Comparison of ENCODE assay signal across 10 cellular contexts in the genomic region with DNA sequence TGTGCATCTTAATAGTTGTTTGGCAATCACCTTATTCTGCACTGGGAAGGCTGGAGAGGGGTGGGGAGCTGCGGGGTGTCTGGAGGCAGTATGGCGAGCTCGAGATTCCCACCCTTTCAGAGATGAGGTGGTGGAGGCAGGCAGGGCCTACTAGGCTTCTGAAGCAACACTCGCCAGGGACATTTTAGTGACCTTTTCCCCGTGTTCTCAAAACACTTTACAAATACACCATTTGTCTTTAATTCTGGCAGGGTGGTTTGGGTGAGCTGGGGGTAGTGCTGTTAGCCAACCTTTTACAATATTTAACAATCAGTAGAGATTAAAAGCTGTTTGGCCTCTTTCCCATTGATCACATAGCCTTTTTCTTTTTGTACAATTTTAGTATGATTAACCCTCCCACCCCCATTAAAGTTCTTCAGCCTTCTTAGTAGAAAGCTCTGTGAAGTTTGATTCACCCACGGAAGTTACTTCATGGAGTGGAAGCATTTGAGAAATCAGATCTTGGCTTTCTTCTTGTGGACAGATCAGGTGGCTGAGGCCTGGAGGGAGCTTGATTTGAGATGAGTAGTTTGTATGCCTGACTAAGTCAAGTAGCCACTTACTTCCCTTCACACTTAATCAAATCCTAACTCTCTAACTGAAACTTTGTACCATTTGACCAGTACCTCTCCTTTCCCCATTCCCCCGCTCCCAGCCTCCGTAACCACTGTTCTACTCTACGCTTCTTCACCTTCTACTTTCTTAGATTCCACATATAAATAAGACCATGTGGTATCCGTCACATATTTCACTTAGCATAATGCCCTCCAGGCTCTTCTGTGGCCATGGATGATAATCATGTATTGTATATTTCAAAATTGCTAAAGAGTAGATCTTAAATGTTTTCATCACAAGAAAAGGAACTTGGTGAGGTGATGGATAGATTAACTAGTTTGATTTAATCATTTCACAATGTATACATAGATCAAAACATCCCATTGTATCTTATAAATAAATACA. TPM values are rescaled to one million over a fixed set of nuclear protein-coding genes. Genes with fewer than 3 reads are reported as not detected.
A peak's percentile ranks its signal among the peaks of the same experiment; 100 is the strongest.
DNase-seq lines count a peak whose midpoint lies in the region; ATAC-seq, FAIRE-seq and TF ChIP-seq lines count a peak whose summit lies in the region.
"Had no signal": no experiment of that assay in that cellular context is flagged by ENCODE, and none has a peak within 500 bp of the region (broad histone marks: within the 10 kb centered on the region; RNA-seq: fewer than 3 reads in every experiment).

No MANE protein-coding gene starts in this region.

- TF ChIP-seq POLR2A in H1 (IDR thresholded peaks at IDR 0.05; ENCODE audit: control extremely low read depth in 1 of 2, low read depth in 2 of 2, low read length in 2 of 2) = no peak

- H3K23ac ChIP-seq in H1 (ENCODE audit: insufficient read length) = no peak overlapping the region

- 89% methylated on average over 10 of the region's 10 CpGs; no CpG with 5 or more reads in 1 of the 2 experiments for WGBS in H1 (ENCODE audit: extremely low coverage in 1 of 2, insufficient coverage in 1 of 2, insufficient read length in 1 of 2, insufficient replicate concordance in 2 of 2, low coverage in 1 of 2, low lambda C conversion rate in 2 of 2, missing lambda C conversion rate in 1 of 2), 2 experiments

- no peaks in the 10 kb centered on the region for H3K27me3 Mint-ChIP-seq in progenitor cell of endocrine pancreas

- H3K4me2 ChIP-seq in OCI-LY3 (ENCODE audit: low read length) (peak overlapping the region; percentile 52), H1 (ENCODE audit: insufficient read depth in 1 of 2, low read depth in 2 of 2, low read length in 2 of 2) (no peak overlapping the region)

- H3K9me3 ChIP-seq in OCI-LY3 (ENCODE audit: insufficient read depth, low read length) (no peaks in the 10 kb centered on the region), H1 (ENCODE audit: insufficient read depth in 2 of 2, low read depth in 1 of 2, low read length in 1 of 2) (no peaks in the 10 kb centered on the region)
- H3K9me3 ChIP-seq: uterus had no signal

- no peak overlapping the region for H2BK120ac ChIP-seq in H1 (replicated peaks; ENCODE audit: low read depth, low read length)

- peaks cover 33% of the 10 kb centered on the region for H3K4me1 Mint-ChIP-seq in progenitor cell of endocrine pancreas (ENCODE audit: low read depth)

- no peaks in the 10 kb centered on the region for H3K23me2 ChIP-seq in H1 (ENCODE audit: low read depth, low read length)

- DNase-seq in H1 (ENCODE audit: low read depth in 1 of 2, low spot score in 2 of 2) (no peak), progenitor cell of endocrine pancreas (ENCODE audit: low spot score, unreplicated experiment) (no peak), SHP77 treated with DMSO at 0.1 percent for 48 hours (lab: John Stamatoyannopoulos, UW) (no peak), HuH-7 (ENCODE audit: low spot score) (no peak), KG1 (lab: John Stamatoyannopoulos, UW) (no peak)
- DNase-seq: dorsolateral prefrontal cortex, NCI-H446, uterus had no signal

- TF ChIP-seq EP300 in H1 (IDR thresholded peaks at IDR 0.05; ENCODE audit: borderline replicate concordance in 1 of 2, low read depth in 2 of 2, low read length in 2 of 2) = no peak

- no peak overlapping the region for H3K18ac ChIP-seq in H1 (ENCODE audit: extremely low read depth, low read length)

- peaks cover 6% of the 10 kb centered on the region for H3K9me3 Mint-ChIP-seq in progenitor cell of endocrine pancreas (ENCODE audit: low read depth)

- no peak overlapping the region for H4K5ac ChIP-seq in H1 (ENCODE audit: insufficient read length, low read depth, low read length)

- H4K8ac ChIP-seq in H1 (ENCODE audit: extremely low read depth, insufficient read depth, low read length) = no peak overlapping the region

- H3K4me1 ChIP-seq in OCI-LY3 (ENCODE audit: low read length) = peaks cover 64% of the 10 kb centered on the region
- peaks cover 0 to 10% (median 9%) of the 10 kb centered on the region in 4 experiments; a peak in 5 of 7 replicates for H3K4me1 ChIP-seq in H1 (replicated peaks in 1 of 4; ENCODE audit: control insufficient read depth in 3 of 4, insufficient read depth in 4 of 4, low read length in 3 of 4)
- H3K4me1 ChIP-seq: uterus had no signal

- H2AK5ac ChIP-seq in H1 (ENCODE audit: low read depth, low read length) = no peak overlapping the region

- no peak overlapping the region for H2BK5ac ChIP-seq in H1 (ENCODE audit: low read depth, low read length)

- H3K27me3 ChIP-seq in OCI-LY3 (ENCODE audit: low read depth, low read length) (no peaks in the 10 kb centered on the region), H1 (replicated peaks in 1 of 4; ENCODE audit: control insufficient read depth in 3 of 4, extremely low read depth in 1 of 4, insufficient read depth in 3 of 4, low read length in 3 of 4) (no peaks in the 10 kb centered on the region)
- H3K27me3 ChIP-seq: dorsolateral prefrontal cortex, uterus had no signal

- peaks cover 9% of the 10 kb centered on the region for H3K36me3 Mint-ChIP-seq in progenitor cell of endocrine pancreas (ENCODE audit: insufficient read depth)

- H3K79me2 ChIP-seq in OCI-LY3 (ENCODE audit: low read length) (peaks cover 100% of the 10 kb centered on the region), H1 (ENCODE audit: control insufficient read depth in 1 of 2, insufficient read depth in 2 of 2, low read length in 2 of 2) (no peaks in the 10 kb centered on the region; a peak in 1 of 4 replicates)

- POLR2A ChIA-PET in H1 (lab: Charles Lee; ENCODE audit: partially characterized antibody) = interaction anchor here (0.5 kb wide), 1 partner anchor 10 kb away, joined by 4 read pairs; no protein-coding TSS in a partner anchor

- H3K4me3 ChIP-seq in OCI-LY3 (ENCODE audit: low read length) (peak overlapping the region; percentile 23), H1 (ENCODE audit: extremely low read depth in 1 of 4, insufficient read depth in 2 of 4, low read depth in 3 of 4, low read length in 4 of 4) (no peak overlapping the region)
- H3K4me3 ChIP-seq: uterus had no signal

- no peak overlapping the region for H3K14ac ChIP-seq in H1 (ENCODE audit: insufficient read length)

- no peak overlapping the region for H2BK12ac ChIP-seq in H1 (ENCODE audit: low read depth, low read length)

- ATAC-seq in GM18907 (IDR thresholded peaks at IDR 0.05; ENCODE audit: unreplicated experiment) = peak; percentile 30

- H3K79me1 ChIP-seq in H1 (ENCODE audit: low read depth, low read length) = no peaks in the 10 kb centered on the region; the same call in 1 of the 2 replicates

- H3K27ac Mint-ChIP-seq in progenitor cell of endocrine pancreas = peak overlapping the region; percentile 34

- 0 out of 2 replicates have a peak overlapping the region, but pooled peaks have one; percentile 21 for H2BK20ac ChIP-seq in H1 (ENCODE audit: low read length)

- no peak overlapping the region for H3K9ac ChIP-seq in OCI-LY3 (ENCODE audit: low read length)
- H3K9ac ChIP-seq in H1 (replicated peaks in 1 of 4; ENCODE audit: extremely low read depth in 1 of 4, low read depth in 3 of 4, low read length in 3 of 4) = no peak overlapping the region

- TF ChIP-seq CTCF in OCI-LY3 (IDR thresholded peaks at IDR 0.05; ENCODE audit: low read depth, low read length) (no peak), H1 (IDR thresholded peaks at IDR 0.05; ENCODE audit: control extremely low read depth in 1 of 3, insufficient read depth in 1 of 3, low read depth in 1 of 3, low read length in 3 of 3) (no peak), progenitor cell of endocrine pancreas (IDR thresholded peaks at IDR 0.05; ENCODE audit: unreplicated experiment) (no peak)

- no peak for FAIRE-seq in H1 (lab: Jason Lieb, UNC)

- H4K91ac ChIP-seq in H1 (replicated peaks; ENCODE audit: insufficient read length, low read length) = no peak overlapping the region

- no peak for TF ChIP-seq RAD21 in H1 (IDR thresholded peaks at IDR 0.05 in 1 of 2, conservative IDR thresholded peaks at IDR 0.05 in 1 of 2; ENCODE audit: low read depth in 2 of 2, low read length in 2 of 2)

- no peak overlapping the region for H3K4ac ChIP-seq in H1 (replicated peaks; ENCODE audit: insufficient read length, low read depth, low read length)

- H3K27ac ChIP-seq in OCI-LY3 (ENCODE audit: low read length) = peak overlapping the region; percentile 45
- H3K27ac ChIP-seq in H1 (ENCODE audit: low read depth, low read length) = no peak overlapping the region
- H3K27ac ChIP-seq: uterus had no signal

- H3K4me3 Mint-ChIP-seq in progenitor cell of endocrine pancreas (ENCODE audit: low read depth) = peak overlapping the region; percentile 33

- CTCF ChIA-PET in H1 (lab: Charles Lee; ENCODE audit: partially characterized antibody) = interaction anchor here (0.6 to 1.8 kb wide), 9 partner anchors 12 to 223 kb away, joined by 3 to 6 read pairs (median 3); no protein-coding TSS in a partner anchor

- H3K36me3 ChIP-seq in OCI-LY3 (replicated peaks; ENCODE audit: low read depth, low read length) = peaks cover 29% of the 10 kb centered on the region
- no peaks in the 10 kb centered on the region for H3K36me3 ChIP-seq in H1 (ENCODE audit: control insufficient read depth in 2 of 4, insufficient read depth in 4 of 4, low read length in 3 of 4)
- H3K36me3 ChIP-seq: uterus had no signal

- H2BK15ac ChIP-seq in H1 (ENCODE audit: low read length) = no peak overlapping the region

- H2AFZ ChIP-seq in OCI-LY3 (ENCODE audit: low read depth, low read length) (no peak overlapping the region), H1 (ENCODE audit: low read length) (no peak overlapping the region)

- no peak overlapping the region for H3K56ac ChIP-seq in H1 (replicated peaks; ENCODE audit: insufficient read length, low read depth, low read length)

- H4K20me1 ChIP-seq in OCI-LY3 (ENCODE audit: insufficient read depth, low read length) = peaks cover 98% of the 10 kb centered on the region
- H4K20me1 ChIP-seq in H1 (replicated peaks in 1 of 2; ENCODE audit: control insufficient read depth in 1 of 2, insufficient read depth in 2 of 2, low read length in 2 of 2) = peaks cover 0 to 2% of the 10 kb centered on the region in 2 experiments

RNA-seq across cellular contexts. Expression of gene TRAF3, which starts 41.0 kb away (rescaled TPM):
- total RNA-seq in H1 (2021; fragmentation: NEBNext Ultra II Directional; extraction: Animal tissue kit (Norgen Biotek cat#: 25700)) = 10.0 and 12.1 TPM in 2 replicates
- polyA plus RNA-seq in H1 (2011; rRNA removed) = 5.8 and 6.5 TPM in 2 replicates
- polyA plus RNA-seq in H1 (2011; cell fraction: cytosol; rRNA removed) = 6.7 TPM
- polyA plus RNA-seq in H1 (2011; cell fraction: nucleus; rRNA removed) = 11.0 TPM
- polyA plus RNA-seq in H1 (2012, experiment 1 of 2) = 6.8 to 8.1 TPM (median 7.6 TPM) in 4 replicates
- polyA plus RNA-seq in H1 (2012, experiment 2 of 2) = 3.8 TPM
- 4.9 TPM for polyA plus RNA-seq in H1 (2013, experiment 1 of 2)
- 5.2 TPM for polyA plus RNA-seq in H1 (2013, experiment 2 of 2)
- polyA minus RNA-seq in H1 (2011; rRNA and poly(A)+ RNA removed) = 14.0 and 19.4 TPM in 2 replicates
- polyA minus RNA-seq in H1 (2011; cell fraction: cytosol; rRNA and poly(A)+ RNA removed) = 4.9 TPM
- polyA minus RNA-seq in H1 (2011; cell fraction: nucleus; rRNA and poly(A)+ RNA removed) = 10.2 TPM
- 26.3 and 26.6 TPM in 2 replicates for total RNA-seq in progenitor cell of endocrine pancreas
